Comparison of ENCODE assay signal across 17 cellular contexts in genomic region chr20:63966944-63967322, GRCh38.
"Had no signal": no experiment of that assay in that cellular context is flagged by ENCODE, and none has a peak within 500 bp of the region (broad histone marks: within the 10 kb centered on the region; RNA-seq: fewer than 3 reads in every experiment).

No MANE protein-coding gene starts in this region.

- ATAC-seq: activated naive CD4-positive, alpha-beta T cell treated with anti-CD3 and anti-CD28 coated beads, Interleukin-2, amount 50 U/mL, for 72 hours had no signal

- H3K27me3 ChIP-seq: esophagus squamous epithelium had no signal

- H3K9me3 ChIP-seq: colonic mucosa, esophagus squamous epithelium had no signal

- DNase-seq: activated CD4-positive, alpha-beta T cell treated with anti-CD3 and anti-CD28 coated beads for 1 hour; activated CD4-positive, alpha-beta T cell treated with anti-CD3 and anti-CD28 coated beads, Interleukin-2, amount 50 U/mL, for 4 hours; activated T-cell treated with anti-CD3 and anti-CD28 coated beads for 4 hours; amniotic stem cell; caudate nucleus; colonic mucosa; esophagus squamous epithelium; hypothalamus; kidney; retina; small intestine; T-helper 1 cell; T1000 had no signal

- H3K4me3 ChIP-seq: colonic mucosa, esophagus squamous epithelium, neural progenitor cell, SK-N-MC had no signal

- H3K27ac ChIP-seq: colonic mucosa, esophagus squamous epithelium, neural progenitor cell, parathyroid adenoma, SK-N-MC had no signal

- H3K36me3 ChIP-seq: colonic mucosa, neural progenitor cell had no signal

- H3K4me1 ChIP-seq: colonic mucosa had no signal

- FAIRE-seq: kidney, small intestine had no signal
